15 cellular contexts compared by ENCODE assay signal in the genomic region with DNA sequence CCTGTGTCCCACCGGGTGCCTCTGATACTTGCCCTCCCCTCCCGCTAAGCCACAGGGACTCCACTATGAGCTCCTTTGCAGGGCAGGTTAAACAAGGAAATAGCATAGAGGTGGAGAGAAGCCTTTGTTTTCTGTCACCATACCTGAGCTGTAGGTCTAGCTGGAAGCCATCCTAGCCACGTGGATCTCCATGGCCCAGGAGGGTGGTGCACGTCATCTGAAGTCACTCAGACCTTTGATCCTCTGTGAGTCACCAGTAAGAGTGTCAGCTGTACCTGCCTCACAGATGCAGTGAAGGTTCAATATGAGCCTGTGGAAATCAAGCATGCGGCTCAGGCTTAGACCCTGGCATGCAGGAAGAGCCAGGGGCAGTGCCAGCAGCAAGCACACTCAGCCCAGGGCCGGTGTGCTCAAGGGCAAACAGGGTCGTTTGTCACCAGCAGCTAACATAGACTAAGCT. TPM values are rescaled to one million over a fixed set of nuclear protein-coding genes. Genes with fewer than 3 reads are reported as not detected.
DNase-seq lines count a peak whose midpoint lies in the region; ATAC-seq, FAIRE-seq and TF ChIP-seq lines count a peak whose summit lies in the region.
"Had no signal": no experiment of that assay in that cellular context is flagged by ENCODE, and none has a peak within 500 bp of the region (broad histone marks: within the 10 kb centered on the region; RNA-seq: fewer than 3 reads in every experiment).

No MANE protein-coding gene starts in this region.

- no peak overlapping the region for H3K4me3 Mint-ChIP-seq in activated CD8-positive, alpha-beta T cell treated with anti-CD3 and anti-CD28 coated beads for 36 hours
- no peak overlapping the region for H3K4me3 Mint-ChIP-seq in activated CD8-positive, alpha-beta T cell treated with anti-CD3 and anti-CD28 coated beads, Interleukin-2, amount 10 ng/mL, durations not matched to agents 7 days and 5 days
- H3K4me3 Mint-ChIP-seq: naive thymus-derived CD8-positive, alpha-beta T cell had no signal

- no peak overlapping the region for H3K4me3 ChIP-seq in bronchial epithelial cell (ENCODE audit: low read depth, low read length)
- no peak overlapping the region for H3K4me3 ChIP-seq in neuronal stem cell (ENCODE audit: low read length in 2 of 2)
- H3K4me3 ChIP-seq: breast epithelium, esophagus muscularis mucosa, smooth muscle cell had no signal

- no peak overlapping the region for H4K91ac ChIP-seq in neuronal stem cell (ENCODE audit: low read depth, low read length, poor library complexity)

- H3K27ac ChIP-seq in neuronal stem cell (replicated peaks; ENCODE audit: low read length): no peak overlapping the region
- H3K27ac ChIP-seq: esophagus muscularis mucosa had no signal

- no peak for FAIRE-seq in bronchial epithelial cell (lab: Jason Lieb, UNC)
- FAIRE-seq: TTC549 had no signal

- H3K4me2 ChIP-seq in neuronal stem cell (ENCODE audit: insufficient read depth, low read length, poor library complexity, severe bottlenecking): no peak overlapping the region
- H3K4me2 ChIP-seq: smooth muscle cell had no signal

- no peaks in the 10 kb centered on the region for H3K27me3 ChIP-seq in bronchial epithelial cell (ENCODE audit: control insufficient read depth, insufficient read depth, low read length)
- H3K27me3 ChIP-seq in neuronal stem cell (ENCODE audit: control insufficient read depth in 3 of 3, insufficient read depth in 3 of 3, low read depth in 1 of 3, low read length in 3 of 3): peaks cover 0 to 23% (median 0%) of the 10 kb centered on the region in 3 experiments
- H3K27me3 ChIP-seq: breast epithelium, esophagus muscularis mucosa had no signal

- H4K8ac ChIP-seq in neuronal stem cell (ENCODE audit: low read depth, low read length): no peak overlapping the region

- no peaks in the 10 kb centered on the region for H3K79me1 ChIP-seq in neuronal stem cell (ENCODE audit: low read depth, low read length)

- H2AFZ ChIP-seq in neuronal stem cell (ENCODE audit: low read length): no peak overlapping the region

- intact Hi-C loops in activated CD8-positive, alpha-beta T cell treated with anti-CD3 and anti-CD28 coated beads for 36 hours (cut with micrococcal nuclease): no loop called here

- H3K14ac ChIP-seq in neuronal stem cell (ENCODE audit: low read length): peak overlapping the region; percentile 47

- no peak overlapping the region for H3K9ac ChIP-seq in neuronal stem cell (ENCODE audit: low read depth, low read length, poor library complexity)

- peaks cover 7% of the 10 kb centered on the region for H3K9me3 Mint-ChIP-seq in activated CD8-positive, alpha-beta T cell treated with anti-CD3 and anti-CD28 coated beads for 36 hours
- H3K9me3 Mint-ChIP-seq in activated CD8-positive, alpha-beta T cell treated with anti-CD3 and anti-CD28 coated beads, Interleukin-2, amount 10 ng/mL, durations not matched to agents 7 days and 5 days (ENCODE audit: insufficient read depth): peaks cover 11% of the 10 kb centered on the region

- DNase-seq in activated CD8-positive, alpha-beta T cell treated with anti-CD3 and anti-CD28 coated beads for 36 hours: peak; percentile 24
- DNase-seq in activated CD8-positive, alpha-beta T cell treated with anti-CD3 and anti-CD28 coated beads, Interleukin-2, amount 10 ng/mL, durations not matched to agents 7 days and 5 days: no peak
- peak; percentile 87 for DNase-seq in HuH-7.5 (ENCODE audit: low spot score)
- DNase-seq in bronchial epithelial cell (ENCODE audit: low read depth): peak; percentile 63
- no peak for DNase-seq in neuronal stem cell (ENCODE audit: low spot score)
- no peak for DNase-seq in NCI-H1694 treated with DMSO at 0.1 percent for 48 hours (lab: John Stamatoyannopoulos, UW)
- no peak for DNase-seq in hypothalamus (lab: John Stamatoyannopoulos, UW)
- DNase-seq: NCI-H146 had no signal

- peaks cover 6% of the 10 kb centered on the region for H3K27me3 Mint-ChIP-seq in activated CD8-positive, alpha-beta T cell treated with anti-CD3 and anti-CD28 coated beads for 36 hours
- peaks cover 4% of the 10 kb centered on the region for H3K27me3 Mint-ChIP-seq in activated CD8-positive, alpha-beta T cell treated with anti-CD3 and anti-CD28 coated beads, Interleukin-2, amount 10 ng/mL, durations not matched to agents 7 days and 5 days (ENCODE audit: low read depth)

- peaks cover 3% of the 10 kb centered on the region for H3K36me3 ChIP-seq in bronchial epithelial cell (ENCODE audit: control insufficient read depth, insufficient read depth, low read length)
- H3K36me3 ChIP-seq in neuronal stem cell (replicated peaks in 1 of 2; ENCODE audit: control insufficient read depth in 2 of 2, insufficient read depth in 2 of 2, low read length in 2 of 2): peaks cover 0 to 1% of the 10 kb centered on the region in 2 donors
- H3K36me3 ChIP-seq: breast epithelium had no signal

- peaks cover 0 to 7% of the 10 kb centered on the region in 2 donors for H3K4me1 ChIP-seq in neuronal stem cell (ENCODE audit: control insufficient read depth in 2 of 2, insufficient read depth in 1 of 2, low read depth in 1 of 2, low read length in 2 of 2)
- H3K4me1 ChIP-seq: breast epithelium, esophagus muscularis mucosa had no signal

- ATAC-seq in activated CD8-positive, alpha-beta T cell treated with anti-CD3 and anti-CD28 coated beads for 36 hours: peak; percentile 67
- ATAC-seq in activated CD8-positive, alpha-beta T cell treated with anti-CD3 and anti-CD28 coated beads, Interleukin-2, amount 10 ng/mL, durations not matched to agents 7 days and 5 days: no peak
- no peak for ATAC-seq in HG03457 (IDR thresholded peaks at IDR 0.05; ENCODE audit: unreplicated experiment)
- ATAC-seq: naive thymus-derived CD8-positive, alpha-beta T cell; Panc1 had no signal

- H2BK12ac ChIP-seq in neuronal stem cell (ENCODE audit: low read length): no peak overlapping the region

- no peak for TF ChIP-seq CTCF in activated CD8-positive, alpha-beta T cell treated with anti-CD3 and anti-CD28 coated beads for 36 hours (IDR thresholded peaks at IDR 0.05)
- no peak for TF ChIP-seq CTCF in bronchial epithelial cell (IDR thresholded peaks at IDR 0.05; ENCODE audit: insufficient read depth, low read length, severe bottlenecking)

- CTCF ChIA-PET in activated CD8-positive, alpha-beta T cell treated with anti-CD3 and anti-CD28 coated beads for 36 hours (lab: Charles Lee): no interaction called here
- CTCF ChIA-PET in activated CD8-positive, alpha-beta T cell treated with anti-CD3 and anti-CD28 coated beads, Interleukin-2, amount 10 ng/mL, durations not matched to agents 7 days and 5 days (lab: Charles Lee): no interaction called here

- H3K4me1 Mint-ChIP-seq in activated CD8-positive, alpha-beta T cell treated with anti-CD3 and anti-CD28 coated beads for 36 hours (ENCODE audit: low read depth): no peaks in the 10 kb centered on the region
- no peaks in the 10 kb centered on the region for H3K4me1 Mint-ChIP-seq in activated CD8-positive, alpha-beta T cell treated with anti-CD3 and anti-CD28 coated beads, Interleukin-2, amount 10 ng/mL, durations not matched to agents 7 days and 5 days (ENCODE audit: low read depth)
- H3K4me1 Mint-ChIP-seq: naive thymus-derived CD8-positive, alpha-beta T cell had no signal

- H3K9me3 ChIP-seq in neuronal stem cell (replicated peaks in 1 of 2; ENCODE audit: control insufficient read depth in 2 of 2, insufficient read depth in 1 of 2, low read depth in 1 of 2, low read length in 2 of 2): peaks cover 2 to 8% of the 10 kb centered on the region in 2 donors

- no peak overlapping the region for H2BK15ac ChIP-seq in neuronal stem cell (ENCODE audit: low read length)

- H2BK120ac ChIP-seq in neuronal stem cell (ENCODE audit: low read depth, low read length): peak overlapping the region; percentile 17

- POLR2A ChIA-PET in activated CD8-positive, alpha-beta T cell treated with anti-CD3 and anti-CD28 coated beads for 36 hours (lab: Charles Lee): interaction anchor here (0.6 kb wide), 1 partner anchor 59 kb away, joined by 3 read pairs; no protein-coding TSS in a partner anchor
- POLR2A ChIA-PET in activated CD8-positive, alpha-beta T cell treated with anti-CD3 and anti-CD28 coated beads, Interleukin-2, amount 10 ng/mL, durations not matched to agents 7 days and 5 days (lab: Charles Lee): no interaction called here

- H2BK5ac ChIP-seq in neuronal stem cell (ENCODE audit: low read length): peak overlapping the region; percentile 53

- no peak overlapping the region for H3K4ac ChIP-seq in neuronal stem cell (ENCODE audit: low read length)

- H3K27ac Mint-ChIP-seq in activated CD8-positive, alpha-beta T cell treated with anti-CD3 and anti-CD28 coated beads for 36 hours: no peak overlapping the region
- H3K27ac Mint-ChIP-seq in activated CD8-positive, alpha-beta T cell treated with anti-CD3 and anti-CD28 coated beads, Interleukin-2, amount 10 ng/mL, durations not matched to agents 7 days and 5 days: no peak overlapping the region
- H3K27ac Mint-ChIP-seq: naive thymus-derived CD8-positive, alpha-beta T cell had no signal

- H3K18ac ChIP-seq in neuronal stem cell (ENCODE audit: low read length): no peak overlapping the region

- no peaks in the 10 kb centered on the region for H3K36me3 Mint-ChIP-seq in activated CD8-positive, alpha-beta T cell treated with anti-CD3 and anti-CD28 coated beads for 36 hours (ENCODE audit: low read depth)
- peaks cover 4% of the 10 kb centered on the region for H3K36me3 Mint-ChIP-seq in activated CD8-positive, alpha-beta T cell treated with anti-CD3 and anti-CD28 coated beads, Interleukin-2, amount 10 ng/mL, durations not matched to agents 7 days and 5 days (ENCODE audit: low read depth)
- H3K36me3 Mint-ChIP-seq: naive thymus-derived CD8-positive, alpha-beta T cell had no signal

- H3K23ac ChIP-seq in neuronal stem cell (ENCODE audit: low read depth, low read length, poor library complexity): peak overlapping the region; percentile 31

- H2AK5ac ChIP-seq in neuronal stem cell (ENCODE audit: low read depth, low read length): peak overlapping the region; percentile 87

- WGBS in neuronal stem cell (ENCODE audit: extremely low coverage in 2 of 2, insufficient read length in 2 of 2, insufficient replicate concordance in 1 of 2), 2 donors: no CpG with 5 or more reads among the region's 7 CpGs

RNA-seq across cellular contexts. Expression of a gene that starts 55.1 kb away (rescaled TPM):
- 10 to 100 TPM in 1 of 2 experiments, 1 to 10 TPM in 1; 9.8 to 11.5 TPM for total RNA-seq in activated CD8-positive, alpha-beta T cell treated with anti-CD3 and anti-CD28 coated beads for 36 hours
- 1 to 10 TPM; 1.8 to 3.1 TPM for total RNA-seq in activated CD8-positive, alpha-beta T cell treated with anti-CD3 and anti-CD28 coated beads, Interleukin-2, amount 10 ng/mL, durations not matched to agents 7 days and 5 days
- 396 and 415 TPM in 2 replicates for total RNA-seq in bronchial epithelial cell
- polyA plus RNA-seq in neuronal stem cell (2013, experiment 1 of 2): 19.7 TPM
- 19.8 TPM for polyA plus RNA-seq in neuronal stem cell (2013, experiment 2 of 2)
- total RNA-seq: naive thymus-derived CD8-positive, alpha-beta T cell had no signal
- polyA plus RNA-seq: naive thymus-derived CD8-positive, alpha-beta T cell had no signal

Comparison
In these comparisons a context has a peak if more than half of its experiments do, and no peak if none do; other contexts are left out.
1. DNase-seq: peak in activated CD8-positive, alpha-beta T cell treated with anti-CD3 and anti-CD28 coated beads for 36 hours (single experiment), HuH-7.5 (single experiment) and bronchial epithelial cell (single experiment); none in activated CD8-positive, alpha-beta T cell treated with anti-CD3 and anti-CD28 coated beads, Interleukin-2, amount 10 ng/mL, durations not matched to agents 7 days and 5 days (single experiment), neuronal stem cell (single experiment), NCI-H1694 treated with DMSO at 0.1 percent for 48 hours (single experiment) and hypothalamus (0 of 51).
2. RNA of a gene that starts 55.1 kb away (total RNA-seq): 396 to 415 TPM in bronchial epithelial cell; 9.8 to 11.5 TPM in activated CD8-positive, alpha-beta T cell treated with anti-CD3 and anti-CD28 coated beads for 36 hours and 1.8 to 3.1 TPM in activated CD8-positive, alpha-beta T cell treated with anti-CD3 and anti-CD28 coated beads, Interleukin-2, amount 10 ng/mL, durations not matched to agents 7 days and 5 days; every median in the first group is over 10 times any median in the second.